Comparison of ENCODE assay signal across 8 cellular contexts in genomic region chr3:126679318-126679751, GRCh38. TPM values are rescaled to one million over a fixed set of nuclear protein-coding genes. Genes with fewer than 3 reads are reported as not detected.
DNase-seq lines count a peak whose midpoint lies in the region; ATAC-seq and TF ChIP-seq lines count a peak whose summit lies in the region.

No MANE protein-coding gene starts in this region.

- peak overlapping the region; percentile 43 for H3K4me2 ChIP-seq in Karpas-422 (ENCODE audit: low read depth, low read length, poor library complexity, severe bottlenecking)

- H3K4me1 ChIP-seq in Karpas-422 (ENCODE audit: low read length), result peaks cover 31% of the 10 kb centered on the region

- H3K27me3 ChIP-seq in Karpas-422 (ENCODE audit: low read length), result no peaks in the 10 kb centered on the region

- 0 out of 2 replicates have a peak, but pooled peaks cover 4% of the 10 kb centered on the region for H4K20me1 ChIP-seq in Karpas-422 (ENCODE audit: insufficient read depth, low read depth, low read length)

- no peaks in the 10 kb centered on the region for H3K36me3 Mint-ChIP-seq in neural crest cell (ENCODE audit: low read depth)
- no peaks in the 10 kb centered on the region for H3K36me3 Mint-ChIP-seq in stimulated activated naive CD8-positive, alpha-beta T cell treated with anti-CD3 and anti-CD28 coated beads, Interleukin-15, Interleukin-2, amounts not matched to agents 100 ng/mL and 50 ng/mL, for 24 hours (ENCODE audit: low read depth)

- no peak overlapping the region for H3K4me3 ChIP-seq in Karpas-422 (ENCODE audit: low read length)
- no peak overlapping the region for H3K4me3 ChIP-seq in fibroblast of pulmonary artery (replicated peaks; ENCODE audit: low read depth, low read length)

- peaks cover 45% of the 10 kb centered on the region for H3K27me3 Mint-ChIP-seq in neural crest cell (ENCODE audit: low read depth)
- H3K27me3 Mint-ChIP-seq in stimulated activated naive CD8-positive, alpha-beta T cell treated with anti-CD3 and anti-CD28 coated beads, Interleukin-15, Interleukin-2, amounts not matched to agents 100 ng/mL and 50 ng/mL, for 24 hours, result peaks cover 3% of the 10 kb centered on the region

- H3K36me3 ChIP-seq in Karpas-422 (ENCODE audit: insufficient read depth, low read length), result no peaks in the 10 kb centered on the region

- no peaks in the 10 kb centered on the region for H3K79me2 ChIP-seq in Karpas-422 (ENCODE audit: low read length)

- H3K4me1 Mint-ChIP-seq in neural crest cell, result peaks cover 20% of the 10 kb centered on the region
- H3K4me1 Mint-ChIP-seq in stimulated activated naive CD8-positive, alpha-beta T cell treated with anti-CD3 and anti-CD28 coated beads, Interleukin-15, Interleukin-2, amounts not matched to agents 100 ng/mL and 50 ng/mL, for 24 hours (ENCODE audit: low read depth), result peaks cover 3% of the 10 kb centered on the region

- TF ChIP-seq CTCF in fibroblast of pulmonary artery (IDR thresholded peaks at IDR 0.05; ENCODE audit: low read length, missing control alignments) (peak; percentile 78), neural crest cell (conservative IDR thresholded peaks at IDR 0.05) (peak; percentile 96)

- no peak overlapping the region for H3K9ac ChIP-seq in Karpas-422 (ENCODE audit: low read length)

- no peak for ATAC-seq in HG02798 (IDR thresholded peaks at IDR 0.05; ENCODE audit: poor library complexity, unreplicated experiment)

- H3K4me3 Mint-ChIP-seq in neural crest cell, result no peak overlapping the region
- H3K4me3 Mint-ChIP-seq in stimulated activated naive CD8-positive, alpha-beta T cell treated with anti-CD3 and anti-CD28 coated beads, Interleukin-15, Interleukin-2, amounts not matched to agents 100 ng/mL and 50 ng/mL, for 24 hours, result peak overlapping the region; percentile 69

- H3K9me2 ChIP-seq in Karpas-422 (replicated peaks; ENCODE audit: insufficient read depth, low read length), result no peaks in the 10 kb centered on the region

- peak; percentile 95 for DNase-seq in ELF-1 (ENCODE audit: low read depth, low spot score)
- DNase-seq in Karpas-422, result peak; percentile 89
- DNase-seq in RPMI8226, result peak; percentile 77
- DNase-seq in activated T-helper 1 cell treated with anti-CD3 and anti-CD28 coated beads, Interleukin-2, amount 50 U/mL, for 16 hours (ENCODE audit: low read depth in 1 of 2, low spot score in 1 of 2), result peak; percentile 58 to 69
- DNase-seq in fibroblast of pulmonary artery (ENCODE audit: low read depth), result peak; percentile 78
- peak; percentile 94 for DNase-seq in neural crest cell (ENCODE audit: low read depth, low spot score)

- no peak overlapping the region for H3K27ac ChIP-seq in Karpas-422 (ENCODE audit: low read length)

- H3K27ac Mint-ChIP-seq in neural crest cell (ENCODE audit: unreplicated experiment), result no peak overlapping the region
- H3K27ac Mint-ChIP-seq in stimulated activated naive CD8-positive, alpha-beta T cell treated with anti-CD3 and anti-CD28 coated beads, Interleukin-15, Interleukin-2, amounts not matched to agents 100 ng/mL and 50 ng/mL, for 24 hours, result no peak overlapping the region

- H3K9me3 Mint-ChIP-seq in neural crest cell, result peaks cover 4% of the 10 kb centered on the region
- no peaks in the 10 kb centered on the region for H3K9me3 Mint-ChIP-seq in stimulated activated naive CD8-positive, alpha-beta T cell treated with anti-CD3 and anti-CD28 coated beads, Interleukin-15, Interleukin-2, amounts not matched to agents 100 ng/mL and 50 ng/mL, for 24 hours

- no peak overlapping the region for H2AFZ ChIP-seq in Karpas-422 (ENCODE audit: low read length)

- no peaks in the 10 kb centered on the region for H3K9me3 ChIP-seq in Karpas-422 (ENCODE audit: low read length)

RNA-seq across cellular contexts. Expression of gene TXNRD3, which starts 24.4 kb away (rescaled TPM):
- total RNA-seq in Karpas-422 (2014; rRNA removed; shearing (Covaris generic); ENCODE audit: low replicate concordance), result not detected in 2 replicates
- total RNA-seq in neural crest cell, result 12.8 and 13.8 TPM in 2 replicates

RNA-seq across cellular contexts. Expression of gene CHCHD6, which starts 24.7 kb away (rescaled TPM):
- total RNA-seq in Karpas-422 (2014; rRNA removed; shearing (Covaris generic); ENCODE audit: low replicate concordance), result 7.5 and 12.8 TPM in 2 replicates
- total RNA-seq in neural crest cell, result 32.9 and 33.6 TPM in 2 replicates

Comparison
In these comparisons a context has a peak if more than half of its experiments do, and no peak if none do; other contexts are left out.
1. RNA of gene TXNRD3, which starts 24.4 kb away (total RNA-seq): 12.8 to 13.8 TPM in neural crest cell; not detected in Karpas-422; every median in the first group is over 10 times any median in the second.
2. Peak in every context shown above with its lines, with median percentiles within 50 percentile points of each other: DNase-seq.